14 cellular contexts compared by ENCODE assay signal in the genomic region with DNA sequence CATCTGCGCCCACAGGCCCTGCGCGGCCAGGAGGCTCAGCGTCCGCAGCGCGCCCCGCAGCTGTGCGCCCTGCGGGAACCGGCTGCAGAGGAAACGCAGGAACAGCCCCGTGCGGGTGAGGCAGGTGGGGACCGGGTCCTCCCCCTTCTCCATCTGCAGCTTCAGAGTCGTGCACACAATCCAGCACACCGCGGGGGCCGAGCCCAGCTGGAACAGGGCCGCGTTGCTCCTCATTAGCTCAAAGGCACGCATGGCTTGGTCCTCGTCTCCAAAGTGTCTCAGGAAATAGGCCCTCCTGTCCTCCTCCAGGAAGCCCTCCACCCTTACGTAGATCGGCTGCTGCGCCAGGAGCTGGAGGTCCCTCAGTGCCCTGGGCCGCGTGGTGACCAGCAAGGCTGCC. TPM values are rescaled to one million over a fixed set of nuclear protein-coding genes. Genes with fewer than 3 reads are reported as not detected.
"Had no signal": no experiment of that assay in that cellular context is flagged by ENCODE, and none has a peak within 500 bp of the region (broad histone marks: within the 10 kb centered on the region; RNA-seq: fewer than 3 reads in every experiment).

No MANE protein-coding gene starts in this region.

RNA-seq across cellular contexts. Expression of a gene that starts 7.8 kb away (rescaled TPM):
- total RNA-seq: naive thymus-derived CD4-positive, alpha-beta T cell; natural killer cell; omental fat pad; osteocyte; posterior vena cava; pulmonary artery endothelial cell; right atrium auricular region; sciatic nerve; suprapubic skin; transverse colon; ureter had no signal
- polyA plus RNA-seq: naive thymus-derived CD4-positive, alpha-beta T cell; neural cell; pancreas had no signal

RNA-seq across cellular contexts. Expression of a gene that starts 26.6 kb away (rescaled TPM):
- polyA plus RNA-seq: neural cell had no signal

RNA-seq across cellular contexts. Expression of a gene that starts 33.6 kb away (rescaled TPM):
- total RNA-seq: osteocyte, pulmonary artery endothelial cell, right atrium auricular region, smooth muscle cell, suprapubic skin, ureter had no signal
- polyA plus RNA-seq: naive thymus-derived CD4-positive, alpha-beta T cell; neural cell; pancreas had no signal
